8 cellular contexts compared by ENCODE assay signal in the genomic region with DNA sequence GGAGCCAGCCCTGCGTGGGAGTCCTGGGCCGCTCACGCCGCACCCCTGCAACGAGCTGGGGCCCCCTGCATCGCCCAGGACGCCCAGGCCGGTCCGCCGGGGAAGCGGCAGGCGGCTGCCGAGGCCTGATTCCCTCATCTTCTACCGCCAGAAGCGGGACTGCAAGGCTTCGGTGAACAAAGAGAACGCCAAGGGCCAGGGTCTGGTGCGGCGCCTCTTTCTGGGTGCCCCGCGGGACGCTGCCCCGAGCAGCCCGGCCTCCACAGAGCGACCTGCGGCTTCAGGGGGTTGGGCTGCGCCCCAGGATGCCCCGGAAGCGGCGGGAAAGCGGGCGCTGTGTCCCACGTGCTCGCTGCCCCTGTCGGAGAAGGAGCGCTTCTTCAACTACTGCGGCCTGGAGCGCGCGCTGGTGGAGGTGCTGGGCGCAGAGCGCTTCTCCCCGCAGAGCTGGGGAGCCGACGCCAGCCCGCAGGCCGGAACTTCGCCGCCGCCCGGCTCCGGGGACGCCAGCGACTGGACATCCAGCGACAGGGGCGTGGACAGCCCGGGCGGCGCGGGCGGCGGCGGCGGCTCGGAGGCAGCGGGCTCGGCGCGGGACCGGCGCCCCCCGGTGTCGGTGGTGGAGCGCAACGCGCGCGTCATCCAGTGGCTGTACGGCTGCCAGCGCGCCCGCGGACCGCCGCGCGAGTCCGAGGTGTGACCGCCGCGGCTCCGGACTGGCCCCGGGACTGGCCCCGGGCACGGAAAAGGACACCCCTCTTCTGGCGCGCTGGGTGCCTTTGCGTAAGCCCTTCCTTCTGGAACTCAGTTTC. TPM values are rescaled to one million over a fixed set of nuclear protein-coding genes. Genes with fewer than 3 reads are reported as not detected.
A peak's percentile ranks its signal among the peaks of the same experiment; 100 is the strongest.
DNase-seq lines count a peak whose midpoint lies in the region; ATAC-seq and TF ChIP-seq lines count a peak whose summit lies in the region.

No MANE protein-coding gene starts in this region.

- 4 to 5% methylated on average over 31 to 98 of the region's 98 CpGs for WGBS in endodermal cell (ENCODE audit: insufficient coverage in 1 of 2, insufficient read length in 1 of 2), 2 experiments

- peak; percentile 56 for ATAC-seq in memory B cell (ENCODE audit: low read depth)
- peak; percentile 50 for ATAC-seq in stimulated activated effector memory CD8-positive, alpha-beta T cell treated with anti-CD3 and anti-CD28 coated beads, Interleukin-12 subunit alpha, Interleukin-12 subunit beta, amount 100 ng/mL, for 72 hours
- no peak for ATAC-seq in GM21423 (IDR thresholded peaks at IDR 0.05; ENCODE audit: unreplicated experiment)

- H3K27me3 Mint-ChIP-seq in activated CD4-positive, alpha-beta T cell treated with anti-CD3 and anti-CD28 coated beads, Interleukin-2, amount 10 ng/mL, durations not matched to agents 24 days and 14 days = peaks cover 45% of the 10 kb centered on the region
- H3K27me3 Mint-ChIP-seq in endodermal cell (ENCODE audit: insufficient read depth) = peaks cover 68% of the 10 kb centered on the region
- peaks cover 18% of the 10 kb centered on the region for H3K27me3 Mint-ChIP-seq in memory B cell

- intact Hi-C loops in activated CD4-positive, alpha-beta T cell treated with anti-CD3 and anti-CD28 coated beads, Interleukin-2, amount 10 ng/mL, durations not matched to agents 24 days and 14 days (cut with micrococcal nuclease) = loop anchor here (5.0 to 10.0 kb wide), 2 partner anchors 54 to 233 kb away; no protein-coding TSS in a partner anchor

- H3K36me3 ChIP-seq in endodermal cell (ENCODE audit: control insufficient read depth, insufficient read depth, low read length) = no peaks in the 10 kb centered on the region

- no peaks in the 10 kb centered on the region for H3K9me3 ChIP-seq in endodermal cell (ENCODE audit: control insufficient read depth, low read length)

- H3K9ac ChIP-seq in endodermal cell (ENCODE audit: extremely low read depth, low read length, poor library complexity, severe bottlenecking) = peak overlapping the region; percentile 38

- H3K36me3 Mint-ChIP-seq in activated CD4-positive, alpha-beta T cell treated with anti-CD3 and anti-CD28 coated beads, Interleukin-2, amount 10 ng/mL, durations not matched to agents 24 days and 14 days (ENCODE audit: low read depth) = no peaks in the 10 kb centered on the region
- H3K36me3 Mint-ChIP-seq in endodermal cell (ENCODE audit: low read depth) (no peaks in the 10 kb centered on the region), memory B cell (no peaks in the 10 kb centered on the region)
- H3K36me3 Mint-ChIP-seq in stimulated activated effector memory CD8-positive, alpha-beta T cell treated with anti-CD3 and anti-CD28 coated beads, Interleukin-12 subunit alpha, Interleukin-12 subunit beta, amount 100 ng/mL, for 72 hours = no peaks in the 10 kb centered on the region

- H3K4me1 ChIP-seq in endodermal cell (ENCODE audit: control insufficient read depth, insufficient read depth, low read length) = peaks cover 7% of the 10 kb centered on the region

- no peak overlapping the region for H3K27ac Mint-ChIP-seq in activated CD4-positive, alpha-beta T cell treated with anti-CD3 and anti-CD28 coated beads, Interleukin-2, amount 10 ng/mL, durations not matched to agents 24 days and 14 days
- no peak overlapping the region for H3K27ac Mint-ChIP-seq in endodermal cell
- no peak overlapping the region for H3K27ac Mint-ChIP-seq in memory B cell
- H3K27ac Mint-ChIP-seq in stimulated activated effector memory CD8-positive, alpha-beta T cell treated with anti-CD3 and anti-CD28 coated beads, Interleukin-12 subunit alpha, Interleukin-12 subunit beta, amount 100 ng/mL, for 72 hours = no peak overlapping the region

- DNase-seq in COLO668 (lab: John Stamatoyannopoulos, UW; ENCODE audit: unreplicated experiment) (peak; percentile 84), LNCaP clone FGC (ENCODE audit: low read depth) (no peak), endodermal cell (peak; percentile 86), memory B cell (ENCODE audit: low spot score in 2 of 2) (peak; percentile 17 to 56), cerebellar nuclear complex (lab: John Stamatoyannopoulos, UW) (no peak)
- DNase-seq in activated CD4-positive, alpha-beta T cell treated with anti-CD3 and anti-CD28 coated beads, Interleukin-2, amount 10 ng/mL, durations not matched to agents 24 days and 14 days = peak; percentile 82
- no peak for DNase-seq in stimulated activated effector memory CD8-positive, alpha-beta T cell treated with anti-CD3 and anti-CD28 coated beads, Interleukin-12 subunit alpha, Interleukin-12 subunit beta, amount 100 ng/mL, for 72 hours (ENCODE audit: low spot score in 2 of 2)

- H3K27me3 ChIP-seq in endodermal cell (ENCODE audit: control insufficient read depth, insufficient read depth, low read length, poor library complexity, severe bottlenecking) = peaks cover 47% of the 10 kb centered on the region

- peaks cover 23% of the 10 kb centered on the region for H3K4me1 Mint-ChIP-seq in activated CD4-positive, alpha-beta T cell treated with anti-CD3 and anti-CD28 coated beads, Interleukin-2, amount 10 ng/mL, durations not matched to agents 24 days and 14 days
- H3K4me1 Mint-ChIP-seq in endodermal cell (peaks cover 47% of the 10 kb centered on the region), memory B cell (peaks cover 9% of the 10 kb centered on the region)
- H3K4me1 Mint-ChIP-seq in stimulated activated effector memory CD8-positive, alpha-beta T cell treated with anti-CD3 and anti-CD28 coated beads, Interleukin-12 subunit alpha, Interleukin-12 subunit beta, amount 100 ng/mL, for 72 hours = peaks cover 17% of the 10 kb centered on the region

- TF ChIP-seq CTCF in LNCaP clone FGC (IDR thresholded peaks at IDR 0.05; ENCODE audit: control insufficient read depth, extremely low read depth, insufficient read depth) (peak; percentile 31; the same call in 1 of the 2 replicates), endodermal cell (conservative IDR thresholded peaks at IDR 0.05) (peak; percentile 42)

- H3K4me3 ChIP-seq in LNCaP clone FGC (ENCODE audit: low read depth, low read length) (no peak overlapping the region), endodermal cell (ENCODE audit: low read length) (peak overlapping the region; percentile 60)

- no peaks in the 10 kb centered on the region for H3K9me3 Mint-ChIP-seq in activated CD4-positive, alpha-beta T cell treated with anti-CD3 and anti-CD28 coated beads, Interleukin-2, amount 10 ng/mL, durations not matched to agents 24 days and 14 days
- no peaks in the 10 kb centered on the region for H3K9me3 Mint-ChIP-seq in endodermal cell
- no peaks in the 10 kb centered on the region for H3K9me3 Mint-ChIP-seq in memory B cell
- no peaks in the 10 kb centered on the region for H3K9me3 Mint-ChIP-seq in stimulated activated effector memory CD8-positive, alpha-beta T cell treated with anti-CD3 and anti-CD28 coated beads, Interleukin-12 subunit alpha, Interleukin-12 subunit beta, amount 100 ng/mL, for 72 hours

- H3K27ac ChIP-seq in endodermal cell (ENCODE audit: low read depth, low read length) = no peak overlapping the region

- H3K4me3 Mint-ChIP-seq in activated CD4-positive, alpha-beta T cell treated with anti-CD3 and anti-CD28 coated beads, Interleukin-2, amount 10 ng/mL, durations not matched to agents 24 days and 14 days = peak overlapping the region; percentile 78
- H3K4me3 Mint-ChIP-seq in endodermal cell (peak overlapping the region; percentile 47), memory B cell (peak overlapping the region; percentile 56)
- peak overlapping the region; percentile 43 for H3K4me3 Mint-ChIP-seq in stimulated activated effector memory CD8-positive, alpha-beta T cell treated with anti-CD3 and anti-CD28 coated beads, Interleukin-12 subunit alpha, Interleukin-12 subunit beta, amount 100 ng/mL, for 72 hours

RNA-seq across cellular contexts. Expression of a gene that starts 2.7 kb away (rescaled TPM):
- total RNA-seq in activated CD4-positive, alpha-beta T cell treated with anti-CD3 and anti-CD28 coated beads, Interleukin-2, amount 10 ng/mL, durations not matched to agents 24 days and 14 days = 0.07 and 0.09 TPM in 2 replicates
- total RNA-seq in endodermal cell = 1 to 10 TPM in 1 of 2 donors, under 1 TPM in 1; 0.38 to 1.1 TPM
- polyA plus RNA-seq in endodermal cell (2013, experiment 1 of 2) = 0.82 TPM
- 0.91 TPM for polyA plus RNA-seq in endodermal cell (2013, experiment 2 of 2)

RNA-seq across cellular contexts. Expression of a gene that starts 7.1 kb away (rescaled TPM):
- not detected in 2 replicates for total RNA-seq in activated CD4-positive, alpha-beta T cell treated with anti-CD3 and anti-CD28 coated beads, Interleukin-2, amount 10 ng/mL, durations not matched to agents 24 days and 14 days
- not detected for total RNA-seq in endodermal cell
- polyA plus RNA-seq in endodermal cell (2013, experiment 1 of 2) = 0.61 TPM
- polyA plus RNA-seq in endodermal cell (2013, experiment 2 of 2) = not detected

RNA-seq across cellular contexts. Expression of a gene that starts 8.1 kb away (rescaled TPM):
- total RNA-seq in activated CD4-positive, alpha-beta T cell treated with anti-CD3 and anti-CD28 coated beads, Interleukin-2, amount 10 ng/mL, durations not matched to agents 24 days and 14 days = 84.0 and 87.1 TPM in 2 replicates
- 10 to 100 TPM; 31.4 to 33.7 TPM for total RNA-seq in endodermal cell
- 30.4 TPM for polyA plus RNA-seq in endodermal cell (2013, experiment 1 of 2)
- 26.1 TPM for polyA plus RNA-seq in endodermal cell (2013, experiment 2 of 2)

RNA-seq across cellular contexts. Expression of a gene that starts 10.0 kb away (rescaled TPM):
- total RNA-seq in activated CD4-positive, alpha-beta T cell treated with anti-CD3 and anti-CD28 coated beads, Interleukin-2, amount 10 ng/mL, durations not matched to agents 24 days and 14 days = not detected in 2 replicates
- not detected for total RNA-seq in endodermal cell
- 0.61 TPM for polyA plus RNA-seq in endodermal cell (2013, experiment 1 of 2)
- 0.37 TPM for polyA plus RNA-seq in endodermal cell (2013, experiment 2 of 2)

RNA-seq across cellular contexts. Expression of a gene that starts 15.7 kb away (rescaled TPM):
- total RNA-seq in activated CD4-positive, alpha-beta T cell treated with anti-CD3 and anti-CD28 coated beads, Interleukin-2, amount 10 ng/mL, durations not matched to agents 24 days and 14 days = 4.0 and 6.2 TPM in 2 replicates
- total RNA-seq in endodermal cell = 10 to 100 TPM; 35.8 to 44.1 TPM
- polyA plus RNA-seq in endodermal cell (2013, experiment 1 of 2) = 3.8 TPM
- polyA plus RNA-seq in endodermal cell (2013, experiment 2 of 2) = 3.8 TPM

Comparison
In these comparisons a context has a peak if more than half of its experiments do, and no peak if none do; other contexts are left out.
1. DNase-seq: peak in COLO668 (single experiment), activated CD4-positive, alpha-beta T cell treated with anti-CD3 and anti-CD28 coated beads, Interleukin-2, amount 10 ng/mL, durations not matched to agents 24 days and 14 days (single experiment), endodermal cell (single experiment) and memory B cell (2 of 2); none in LNCaP clone FGC (single experiment), stimulated activated effector memory CD8-positive, alpha-beta T cell treated with anti-CD3 and anti-CD28 coated beads, Interleukin-12 subunit alpha, Interleukin-12 subunit beta, amount 100 ng/mL, for 72 hours (0 of 2) and cerebellar nuclear complex (0 of 2).
2. Peak in every context shown above with its lines, with median percentiles within 50 percentile points of each other: H3K4me3 Mint-ChIP-seq.